ENCODE assay signal across 16 cellular contexts in the genomic region with DNA sequence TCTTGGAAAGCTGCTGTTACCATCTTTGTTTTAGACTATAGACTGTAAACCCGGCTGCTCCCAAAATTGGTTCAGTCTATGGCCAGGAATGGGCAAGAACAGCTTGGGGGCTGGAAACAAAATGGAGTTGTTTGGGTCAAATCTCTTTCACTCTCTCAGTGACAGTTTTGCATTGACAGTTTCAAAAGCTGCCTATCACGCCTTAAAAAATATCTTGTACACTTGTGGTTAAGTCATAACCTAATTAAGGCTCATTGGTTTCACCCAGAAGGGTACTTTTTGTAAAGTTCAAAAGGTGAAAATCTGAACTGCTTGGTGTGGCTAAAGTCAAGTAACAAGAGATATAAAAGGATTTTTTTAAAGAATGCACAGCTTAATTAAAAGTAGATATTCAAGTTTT.
A peak's percentile ranks its signal among the peaks of the same experiment; 100 is the strongest.
DNase-seq lines count a peak whose midpoint lies in the region; ATAC-seq lines count a peak whose summit lies in the region.
"Had no signal": no experiment of that assay in that cellular context is flagged by ENCODE, and none has a peak within 500 bp of the region (broad histone marks: within the 10 kb centered on the region; RNA-seq: fewer than 3 reads in every experiment).

No MANE protein-coding gene starts in this region.

- H3K27me3 Mint-ChIP-seq in activated CD4-positive, alpha-beta memory T cell treated with anti-CD3 and anti-CD28 coated beads for 36 hours: no peaks in the 10 kb centered on the region

- ATAC-seq in GM18498 (IDR thresholded peaks at IDR 0.05; ENCODE audit: unreplicated experiment): peak; percentile 84
- peak; percentile 82 for ATAC-seq in GM19397 (IDR thresholded peaks at IDR 0.05; ENCODE audit: unreplicated experiment)
- peak; percentile 63 for ATAC-seq in HG02759 (IDR thresholded peaks at IDR 0.05; ENCODE audit: unreplicated experiment)
- peak; percentile 65 for ATAC-seq in HG03354 (IDR thresholded peaks at IDR 0.05; ENCODE audit: poor library complexity, severe bottlenecking, unreplicated experiment)
- ATAC-seq: stimulated activated effector memory CD8-positive, alpha-beta T cell treated with anti-CD3 and anti-CD28 coated beads, Interleukin-12 subunit alpha, Interleukin-12 subunit beta, amount 100 ng/mL, for 72 hours had no signal

- H3K4me3 Mint-ChIP-seq in activated CD4-positive, alpha-beta memory T cell treated with anti-CD3 and anti-CD28 coated beads for 36 hours: no peak overlapping the region
- H3K4me3 Mint-ChIP-seq: stimulated activated effector memory CD8-positive, alpha-beta T cell treated with anti-CD3 and anti-CD28 coated beads, Interleukin-12 subunit alpha, Interleukin-12 subunit beta, amount 100 ng/mL, for 72 hours had no signal

- H3K27ac Mint-ChIP-seq in activated CD4-positive, alpha-beta memory T cell treated with anti-CD3 and anti-CD28 coated beads for 36 hours: no peak overlapping the region
- H3K27ac Mint-ChIP-seq: stimulated activated effector memory CD8-positive, alpha-beta T cell treated with anti-CD3 and anti-CD28 coated beads, Interleukin-12 subunit alpha, Interleukin-12 subunit beta, amount 100 ng/mL, for 72 hours had no signal

- H3K36me3 Mint-ChIP-seq in activated CD4-positive, alpha-beta memory T cell treated with anti-CD3 and anti-CD28 coated beads for 36 hours: no peaks in the 10 kb centered on the region
- H3K36me3 Mint-ChIP-seq: stimulated activated effector memory CD8-positive, alpha-beta T cell treated with anti-CD3 and anti-CD28 coated beads, Interleukin-12 subunit alpha, Interleukin-12 subunit beta, amount 100 ng/mL, for 72 hours had no signal

- intact Hi-C loops in activated CD4-positive, alpha-beta memory T cell treated with anti-CD3 and anti-CD28 coated beads for 36 hours (cut with micrococcal nuclease): no loop called here

- POLR2A ChIA-PET in activated CD4-positive, alpha-beta memory T cell treated with anti-CD3 and anti-CD28 coated beads for 36 hours (lab: Charles Lee): no interaction called here

- no peaks in the 10 kb centered on the region for H3K4me1 Mint-ChIP-seq in activated CD4-positive, alpha-beta memory T cell treated with anti-CD3 and anti-CD28 coated beads for 36 hours (ENCODE audit: low read depth)
- H3K4me1 Mint-ChIP-seq: stimulated activated effector memory CD8-positive, alpha-beta T cell treated with anti-CD3 and anti-CD28 coated beads, Interleukin-12 subunit alpha, Interleukin-12 subunit beta, amount 100 ng/mL, for 72 hours had no signal

- DNase-seq in SIG-M5 treated with dmso at 0.1 percent for 504 hours (lab: John Stamatoyannopoulos, UW; ENCODE audit: unreplicated experiment): no peak
- DNase-seq in activated CD4-positive, alpha-beta memory T cell treated with anti-CD3 and anti-CD28 coated beads for 36 hours: no peak
- no peak for DNase-seq in T-helper 1 cell
- no peak for DNase-seq in stimulated activated naive CD4-positive, alpha-beta T cell treated with Interleukin-2 at 50 U/mL for 16 hours (lab: John Stamatoyannopoulos, UW)
- DNase-seq: activated CD8-positive, alpha-beta memory T cell treated with anti-CD3 and anti-CD28 coated beads for 24 hours; activated naive CD4-positive, alpha-beta T cell; IMR-90; NCI-H524; retina; RPMI8226; uterus had no signal

- H3K9me3 Mint-ChIP-seq in activated CD4-positive, alpha-beta memory T cell treated with anti-CD3 and anti-CD28 coated beads for 36 hours: peaks cover 17% of the 10 kb centered on the region

- CTCF ChIA-PET in activated CD4-positive, alpha-beta memory T cell treated with anti-CD3 and anti-CD28 coated beads for 36 hours (lab: Charles Lee): no interaction called here
